In genomic region chr9:79592736-79593493, GRCh38 we compare ENCODE assay signal across 1 cellular context.
A peak's percentile ranks its signal among the peaks of the same experiment; 100 is the strongest.
TF ChIP-seq lines count a peak whose summit lies in the region.

No MANE protein-coding gene starts in this region.

TF ChIP-seq in GM12878, 131 proteins besides CTCF, POLR2A, EP300 and RAD21 (continued from another document):
- TF ChIP-seq SKIL (IDR thresholded peaks at IDR 0.05; ENCODE audit: low read depth, poor library complexity, severe bottlenecking), result peak; percentile 80
- TF ChIP-seq RCOR1 (conservative IDR thresholded peaks at IDR 0.05; ENCODE audit: low read depth, low read length), result no peak
- TF ChIP-seq NFIC (IDR thresholded peaks at IDR 0.05; ENCODE audit: low read depth, low read length), result peak; percentile 59
- peak; percentile 32; the same call in 1 of the 2 replicates for TF ChIP-seq BCL11A (IDR thresholded peaks at IDR 0.05; ENCODE audit: low read depth, low read length)
- 0 out of 4 replicates have a peak, but pooled peaks of 1 of the 2 experiments have one; percentile 14 for TF ChIP-seq BHLHE40 (IDR thresholded peaks at IDR 0.05; ENCODE audit: borderline replicate concordance in 1 of 2, low read depth in 2 of 2, low read length in 1 of 2)
- TF ChIP-seq CREM (IDR thresholded peaks at IDR 0.05; ENCODE audit: low read depth), result 0 out of 2 replicates have a peak, but pooled peaks have one; percentile 18
- TF ChIP-seq CHD2 (IDR thresholded peaks at IDR 0.05; ENCODE audit: borderline replicate concordance, low read depth, low read length), result no peak
- TF ChIP-seq ATF7 (IDR thresholded peaks at IDR 0.05; ENCODE audit: low read depth), result peak; percentile 89
- TF ChIP-seq NBN (IDR thresholded peaks at IDR 0.05), result 0 out of 2 replicates have a peak, but pooled peaks have one; percentile 36
- TF ChIP-seq NR2F1 (conservative IDR thresholded peaks at IDR 0.05), result peak; percentile 78
- TF ChIP-seq RUNX3 (IDR thresholded peaks at IDR 0.05; ENCODE audit: low read length), result peak; percentile 93
- TF ChIP-seq PAX8 (IDR thresholded peaks at IDR 0.05), result no peak
- peak in 1 of 2 experiments; percentile 16; a peak in 1 of 4 replicates for TF ChIP-seq ETV6 (conservative IDR thresholded peaks at IDR 0.05 in 1 of 2, IDR thresholded peaks at IDR 0.05 in 1 of 2; ENCODE audit: borderline replicate concordance in 1 of 2, low read depth in 1 of 2)
- no peak for TF ChIP-seq MYB (IDR thresholded peaks at IDR 0.05; ENCODE audit: borderline replicate concordance, low read depth, low read length)
- TF ChIP-seq BMI1 (IDR thresholded peaks at IDR 0.05; ENCODE audit: borderline replicate concordance), result peak; percentile 60; the same call in 1 of the 2 replicates
- TF ChIP-seq, protein P1, sequence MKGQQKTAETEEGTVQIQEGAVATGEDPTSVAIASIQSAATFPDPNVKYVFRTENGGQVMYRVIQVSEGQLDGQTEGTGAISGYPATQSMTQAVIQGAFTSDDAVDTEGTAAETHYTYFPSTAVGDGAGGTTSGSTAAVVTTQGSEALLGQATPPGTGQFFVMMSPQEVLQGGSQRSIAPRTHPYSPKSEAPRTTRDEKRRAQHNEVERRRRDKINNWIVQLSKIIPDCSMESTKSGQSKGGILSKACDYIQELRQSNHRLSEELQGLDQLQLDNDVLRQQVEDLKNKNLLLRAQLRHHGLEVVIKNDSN (IDR thresholded peaks at IDR 0.05; ENCODE audit: borderline replicate concordance, extremely low read length, insufficient read depth, low read depth, low read length), result no peak
- TF ChIP-seq IKZF1 (conservative IDR thresholded peaks at IDR 0.05), result peak; percentile 62
- TF ChIP-seq RELB (IDR thresholded peaks at IDR 0.05; ENCODE audit: low read depth), result 0 out of 2 replicates have a peak, but pooled peaks have one; percentile 22
- TF ChIP-seq EED (IDR thresholded peaks at IDR 0.05; ENCODE audit: low read depth), result no peak
- no peak for TF ChIP-seq PML (IDR thresholded peaks at IDR 0.05; ENCODE audit: low read length)
- TF ChIP-seq ZNF384 (IDR thresholded peaks at IDR 0.05; ENCODE audit: borderline replicate concordance, low read depth, low read length), result peak; percentile 41; the same call in 1 of the 2 replicates
- no peak for TF ChIP-seq ZBTB33 (IDR thresholded peaks at IDR 0.05)
- peak; percentile 52; the same call in 1 of the 2 replicates for TF ChIP-seq PKNOX1 (IDR thresholded peaks at IDR 0.05)
- peak; percentile 94 for TF ChIP-seq MTA2 (IDR thresholded peaks at IDR 0.05; ENCODE audit: low read depth)
- TF ChIP-seq IKZF2 (IDR thresholded peaks at IDR 0.05), result peak; percentile 62 to 70; a peak in 3 of 4 replicates
- TF ChIP-seq, protein P2, sequence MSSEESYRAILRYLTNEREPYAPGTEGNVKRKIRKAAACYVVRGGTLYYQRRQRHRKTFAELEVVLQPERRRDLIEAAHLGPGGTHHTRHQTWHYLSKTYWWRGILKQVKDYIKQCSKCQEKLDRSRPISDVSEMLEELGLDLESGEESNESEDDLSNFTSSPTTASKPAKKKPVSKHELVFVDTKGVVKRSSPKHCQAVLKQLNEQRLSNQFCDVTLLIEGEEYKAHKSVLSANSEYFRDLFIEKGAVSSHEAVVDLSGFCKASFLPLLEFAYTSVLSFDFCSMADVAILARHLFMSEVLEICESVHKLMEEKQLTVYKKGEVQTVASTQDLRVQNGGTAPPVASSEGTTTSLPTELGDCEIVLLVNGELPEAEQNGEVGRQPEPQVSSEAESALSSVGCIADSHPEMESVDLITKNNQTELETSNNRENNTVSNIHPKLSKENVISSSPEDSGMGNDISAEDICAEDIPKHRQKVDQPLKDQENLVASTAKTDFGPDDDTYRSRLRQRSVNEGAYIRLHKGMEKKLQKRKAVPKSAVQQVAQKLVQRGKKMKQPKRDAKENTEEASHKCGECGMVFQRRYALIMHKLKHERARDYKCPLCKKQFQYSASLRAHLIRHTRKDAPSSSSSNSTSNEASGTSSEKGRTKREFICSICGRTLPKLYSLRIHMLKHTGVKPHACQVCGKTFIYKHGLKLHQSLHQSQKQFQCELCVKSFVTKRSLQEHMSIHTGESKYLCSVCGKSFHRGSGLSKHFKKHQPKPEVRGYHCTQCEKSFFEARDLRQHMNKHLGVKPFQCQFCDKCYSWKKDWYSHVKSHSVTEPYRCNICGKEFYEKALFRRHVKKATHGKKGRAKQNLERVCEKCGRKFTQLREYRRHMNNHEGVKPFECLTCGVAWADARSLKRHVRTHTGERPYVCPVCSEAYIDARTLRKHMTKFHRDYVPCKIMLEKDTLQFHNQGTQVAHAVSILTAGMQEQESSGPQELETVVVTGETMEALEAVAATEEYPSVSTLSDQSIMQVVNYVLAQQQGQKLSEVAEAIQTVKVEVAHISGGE (CRISPR knock-in tag; IDR thresholded peaks at IDR 0.05), result no peak
